In the genomic region with DNA sequence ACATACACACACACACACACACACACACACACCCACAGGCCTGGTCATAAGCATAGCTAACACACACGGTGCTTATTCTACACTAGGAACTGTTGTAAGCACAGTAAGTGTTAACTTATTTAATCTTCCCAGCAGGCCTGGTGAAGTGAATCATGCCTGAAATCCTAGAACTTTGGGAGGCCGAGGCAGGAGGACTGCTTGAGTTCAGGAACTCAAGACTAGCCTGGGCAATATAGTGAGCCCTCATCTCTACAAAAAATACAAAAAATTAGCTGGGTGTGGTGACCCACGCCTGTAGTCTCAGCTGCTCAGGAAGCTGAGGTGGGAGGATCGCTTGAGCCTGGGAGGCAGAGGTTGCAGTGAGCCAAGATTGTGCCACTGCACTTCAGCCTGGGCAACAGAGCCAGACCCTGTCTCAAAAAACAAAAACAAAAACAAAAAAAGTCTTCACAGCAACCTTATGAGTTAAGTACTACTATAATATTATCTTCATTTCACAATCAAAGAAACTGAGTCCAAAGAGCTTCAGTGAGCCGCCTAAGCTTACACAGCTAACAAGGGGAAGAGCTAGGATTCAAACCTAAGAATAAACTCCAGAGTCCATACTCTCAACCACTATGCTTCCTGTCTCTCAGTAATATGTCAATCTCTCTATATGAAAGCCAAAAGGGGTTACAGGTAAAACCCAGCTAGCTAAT, we compare ENCODE assay signal across 1 cellular context.
TF ChIP-seq lines count a peak whose summit lies in the region.

No MANE protein-coding gene starts in this region.

TF ChIP-seq in IMR-90, 13 proteins besides CTCF, POLR2A, EP300 and RAD21 (continued from another document):
- no peak for TF ChIP-seq CEBPB (IDR thresholded peaks at IDR 0.05; ENCODE audit: low read depth, low read length)
- no peak for TF ChIP-seq RCOR1 (IDR thresholded peaks at IDR 0.05; ENCODE audit: insufficient replicate concordance, low read length)
- TF ChIP-seq BHLHE40 (IDR thresholded peaks at IDR 0.05; ENCODE audit: low read depth, low read length), result no peak
- TF ChIP-seq, protein P1, sequence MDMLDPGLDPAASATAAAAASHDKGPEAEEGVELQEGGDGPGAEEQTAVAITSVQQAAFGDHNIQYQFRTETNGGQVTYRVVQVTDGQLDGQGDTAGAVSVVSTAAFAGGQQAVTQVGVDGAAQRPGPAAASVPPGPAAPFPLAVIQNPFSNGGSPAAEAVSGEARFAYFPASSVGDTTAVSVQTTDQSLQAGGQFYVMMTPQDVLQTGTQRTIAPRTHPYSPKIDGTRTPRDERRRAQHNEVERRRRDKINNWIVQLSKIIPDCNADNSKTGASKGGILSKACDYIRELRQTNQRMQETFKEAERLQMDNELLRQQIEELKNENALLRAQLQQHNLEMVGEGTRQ (IDR thresholded peaks at IDR 0.05; ENCODE audit: low read depth, low read length), result no peak
- TF ChIP-seq CHD1 (IDR thresholded peaks at IDR 0.05; ENCODE audit: low read depth, low read length), result no peak
- no peak for TF ChIP-seq NFE2L2 (IDR thresholded peaks at IDR 0.05; ENCODE audit: low read depth, low read length)
- TF ChIP-seq MXI1 (IDR thresholded peaks at IDR 0.05; ENCODE audit: borderline replicate concordance, low read depth, low read length), result no peak
- TF ChIP-seq MAFK (IDR thresholded peaks at IDR 0.05; ENCODE audit: low read depth, low read length), result no peak
- no peak for TF ChIP-seq MAZ (IDR thresholded peaks at IDR 0.05; ENCODE audit: borderline replicate concordance, low read depth, low read length)
- TF ChIP-seq FOS (IDR thresholded peaks at IDR 0.05; ENCODE audit: low read depth, low read length), result no peak
- TF ChIP-seq, protein P2, sequence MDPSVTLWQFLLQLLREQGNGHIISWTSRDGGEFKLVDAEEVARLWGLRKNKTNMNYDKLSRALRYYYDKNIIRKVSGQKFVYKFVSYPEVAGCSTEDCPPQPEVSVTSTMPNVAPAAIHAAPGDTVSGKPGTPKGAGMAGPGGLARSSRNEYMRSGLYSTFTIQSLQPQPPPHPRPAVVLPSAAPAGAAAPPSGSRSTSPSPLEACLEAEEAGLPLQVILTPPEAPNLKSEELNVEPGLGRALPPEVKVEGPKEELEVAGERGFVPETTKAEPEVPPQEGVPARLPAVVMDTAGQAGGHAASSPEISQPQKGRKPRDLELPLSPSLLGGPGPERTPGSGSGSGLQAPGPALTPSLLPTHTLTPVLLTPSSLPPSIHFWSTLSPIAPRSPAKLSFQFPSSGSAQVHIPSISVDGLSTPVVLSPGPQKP (IDR thresholded peaks at IDR 0.05; ENCODE audit: borderline replicate concordance, low read depth, low read length), result no peak
- TF ChIP-seq RFX5 (IDR thresholded peaks at IDR 0.05; ENCODE audit: low read depth, low read length), result no peak
TF ChIP-seq in IMR-90: peak in this region for 0.
